Comparison of ENCODE assay signal across 8 cellular contexts in genomic region chr10:125822878-125823662, GRCh38. TPM values are rescaled to one million over a fixed set of nuclear protein-coding genes. Genes with fewer than 3 reads are reported as not detected.
DNase-seq lines count a peak whose midpoint lies in the region; ATAC-seq and TF ChIP-seq lines count a peak whose summit lies in the region.

BCCIP (plus strand) TSS chr10:125823546; CDS start chr10:125823558, 12 bp downstream.
UROS (minus strand) TSS chr10:125823258; CDS start chr10:125816499, 6,759 bp downstream.

- H3K4me1 Mint-ChIP-seq in CD14-positive monocyte, result peaks cover 32% of the 10 kb centered on the region

- H3K36me3 Mint-ChIP-seq in CD14-positive monocyte, result peaks cover 14 to 18% of the 10 kb centered on the region in 2 donors

- no peaks in the 10 kb centered on the region for H3K9me3 Mint-ChIP-seq in CD14-positive monocyte

- intact Hi-C loops in CD14-positive monocyte (cut with micrococcal nuclease) (loop anchor here (2.0 to 10.0 kb wide), 6 partner anchors 74 to 668 kb away; partner anchors contain the start of gene FANK1 (in 1 of the 2)), dorsolateral prefrontal cortex (cut with DNase I) (loop anchor here (2.0 to 10.0 kb wide), 4 partner anchors 28 to 101 kb away; partner anchors contain the start of gene FANK1 (in 1 of the 2)), right lobe of liver (cut with DNase I) (no loop called here)

- H3K36me3 ChIP-seq in right lobe of liver, result peaks cover 0 to 16% (median under 1%) of the 10 kb centered on the region in 4 donors

- H3K27me3 ChIP-seq in dorsolateral prefrontal cortex (no peaks in the 10 kb centered on the region), right lobe of liver (no peaks in the 10 kb centered on the region)

- TF ChIP-seq CTCF in CD14-positive monocyte (IDR thresholded peaks at IDR 0.05), result no peak
- TF ChIP-seq CTCF in dorsolateral prefrontal cortex (IDR thresholded peaks at IDR 0.05 in 54 of 56, conservative IDR thresholded peaks at IDR 0.05 in 2 of 56; ENCODE audit: low read depth in 1 of 56, partially characterized antibody in 56 of 56), result peak in 25 of 56 donors; percentile 2 to 42 (median 20)
- peak in 1 of 4 donors; percentile 16 for TF ChIP-seq CTCF in right lobe of liver (IDR thresholded peaks at IDR 0.05)

- H3K4me3 ChIP-seq in dorsolateral prefrontal cortex, result peak within 1 kb of the TSS; percentile 60 to 100 (median 97)
- H3K4me3 ChIP-seq in right lobe of liver, result peak within 1 kb of the TSS; percentile 80 to 99 (median 98)

- ATAC-seq in GM19438 (IDR thresholded peaks at IDR 0.05; ENCODE audit: low read depth, unreplicated experiment), result peak; percentile 82
- peak; percentile 78 for ATAC-seq in HG03571 (IDR thresholded peaks at IDR 0.05; ENCODE audit: unreplicated experiment)
- ATAC-seq in right lobe of liver, result peak; percentile 94 to 96 (median 95)

- peak within 1 kb of the TSS; percentile 75 for H3K4me3 Mint-ChIP-seq in CD14-positive monocyte

- TF ChIP-seq POLR2A in right lobe of liver (IDR thresholded peaks at IDR 0.05), result peak; percentile 63

- no peaks in the 10 kb centered on the region for H3K9me3 ChIP-seq in right lobe of liver

- 0% methylated on average over 43 of the region's 74 CpGs for WGBS in right lobe of liver (ENCODE audit: insufficient coverage, low coverage, low lambda C conversion rate, missing lambda C conversion rate)

- peak within 1 kb of the TSS in 6 of 7 donors; percentile 31 to 80 (median 39) for H3K27ac Mint-ChIP-seq in CD14-positive monocyte

- peak within 1 kb of the TSS; percentile 81 to 99 (median 96) for H3K27ac ChIP-seq in dorsolateral prefrontal cortex
- H3K27ac ChIP-seq in right lobe of liver, result peak within 1 kb of the TSS; percentile 89 to 97 (median 94)

- H3K4me1 ChIP-seq in right lobe of liver, result peaks cover 0 to 37% (median 15%) of the 10 kb centered on the region in 4 donors

- DNase-seq in CD14-positive monocyte (ENCODE audit: low spot score) (peak; percentile 93), NCI-H774 (lab: John Stamatoyannopoulos, UW) (peak; percentile 66), dorsolateral prefrontal cortex (peak; percentile 81 to 91 (median 86)), right lobe of liver (peak; percentile 92 to 94 (median 94))
- peak; percentile 83 to 88 for DNase-seq in activated CD4-positive, alpha-beta T cell treated with anti-CD3 and anti-CD28 coated beads, Interleukin-2, amount 50 U/mL, for 4 hours
- peak; percentile 92 for DNase-seq in stimulated activated CD4-positive, alpha-beta T cell treated with anti-CD3 and anti-CD28 coated beads, Interleukin-4, amount 100 ng/mL, for 24 hours

- no peaks in the 10 kb centered on the region for H3K27me3 Mint-ChIP-seq in CD14-positive monocyte (ENCODE audit: low read depth in 3 of 3)

RNA-seq across cellular contexts. Expression of gene BCCIP, which starts in this region (rescaled TPM):
- 10 to 100 TPM; 59.3 to 61.7 TPM for polyA plus RNA-seq in CD14-positive monocyte
- total RNA-seq in dorsolateral prefrontal cortex (10 to 100 TPM; 23.8 to 46.6 (median 33.8) TPM), right lobe of liver (10 to 100 TPM; 25.9 to 43.3 (median 29.6) TPM)

RNA-seq across cellular contexts. Expression of gene UROS, which starts in this region (rescaled TPM):
- polyA plus RNA-seq in CD14-positive monocyte, result 10 to 100 TPM; 39.8 to 42.3 TPM
- total RNA-seq in dorsolateral prefrontal cortex (100 to 1,000 TPM in 17 of 120 experiments, 10 to 100 TPM in 103; 47.8 to 122 (median 86.3) TPM), right lobe of liver (10 to 100 TPM; 23.5 to 52.5 (median 28.3) TPM)

Comparison
In these comparisons a context has a peak if more than half of its experiments do, and no peak if none do; other contexts are left out.
1. Peak in every context shown above with its lines: DNase-seq, ATAC-seq, H3K4me3 ChIP-seq and H3K27ac ChIP-seq.
2. intact Hi-C loops: an anchor here in CD14-positive monocyte (2.0 to 10.0 kb wide) and dorsolateral prefrontal cortex (2.0 to 10.0 kb wide); none called in right lobe of liver.